In the genomic region with DNA sequence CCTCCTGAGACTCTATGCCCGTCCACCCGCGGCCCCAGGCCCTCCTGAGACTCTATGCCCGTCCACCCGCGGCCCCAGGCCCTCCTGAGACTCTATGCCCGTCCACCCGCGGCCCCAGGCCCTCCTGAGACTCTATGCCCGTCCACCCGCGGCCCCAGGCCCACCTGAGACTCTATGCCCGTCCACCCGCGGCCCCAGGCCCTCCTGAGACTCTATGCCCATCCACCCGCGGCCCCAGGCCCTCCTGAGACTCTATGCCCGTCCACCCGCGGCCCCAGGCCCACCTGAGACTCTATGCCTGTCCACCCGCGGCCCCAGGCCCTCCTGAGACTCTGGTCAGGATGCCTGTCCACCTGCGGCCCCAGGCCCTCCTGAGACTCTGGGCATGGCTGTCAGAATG, we compare ENCODE assay signal across 8 cellular contexts. TPM values are rescaled to one million over a fixed set of nuclear protein-coding genes. Genes with fewer than 3 reads are reported as not detected.
DNase-seq lines count a peak whose midpoint lies in the region; ATAC-seq and TF ChIP-seq lines count a peak whose summit lies in the region.
"Not testable (repeated sequence)": the region's sequence is repeated elsewhere in the genome, so short reads cannot be mapped to it uniquely, and the experiment has no call there.

No MANE protein-coding gene starts in this region.

- not testable (repeated sequence) for H3K4me3 Mint-ChIP-seq in HFFc6; chondrocyte (ENCODE audit: unreplicated experiment)

- not testable (repeated sequence) for H4K8ac ChIP-seq in neuronal stem cell (ENCODE audit: low read depth, low read length)

- peaks cover 11% of the 10 kb centered on the region for H3K36me3 ChIP-seq in BLaER1
- not testable (repeated sequence) for H3K36me3 ChIP-seq in WERI-Rb-1; cardiac muscle cell; neuronal stem cell (replicated peaks in 1 of 2; ENCODE audit: control insufficient read depth in 2 of 2, insufficient read depth in 2 of 2, low read length in 2 of 2); smooth muscle cell (ENCODE audit: low read depth); upper lobe of left lung

- H3K27ac ChIP-seq in BLaER1 (peak overlapping the region; percentile 89), WERI-Rb-1 (peak overlapping the region; percentile 88), cardiac muscle cell (peak overlapping the region; percentile 97), smooth muscle cell (ENCODE audit: low read depth) (peak overlapping the region; percentile 84), upper lobe of left lung (peak overlapping the region in 3 of 4 donors; percentile 15 to 84 (median 79))
- not testable (repeated sequence) for H3K27ac ChIP-seq in neuronal stem cell (replicated peaks; ENCODE audit: low read length)

- H3K4me1 ChIP-seq in BLaER1 (peaks cover 99% of the 10 kb centered on the region), cardiac muscle cell (ENCODE audit: low read depth) (peaks cover 73% of the 10 kb centered on the region), neuronal stem cell (ENCODE audit: control insufficient read depth in 2 of 2, insufficient read depth in 1 of 2, low read depth in 1 of 2, low read length in 2 of 2) (peaks cover 30 to 43% of the 10 kb centered on the region in 2 donors), smooth muscle cell (ENCODE audit: low read depth) (peaks cover 55% of the 10 kb centered on the region), upper lobe of left lung (peaks cover 82 to 95% (median 85%) of the 10 kb centered on the region in 4 donors)

- not testable (repeated sequence) for H2AFZ ChIP-seq in neuronal stem cell (ENCODE audit: low read length); smooth muscle cell (ENCODE audit: low read depth)

- H2BK120ac ChIP-seq in neuronal stem cell (ENCODE audit: low read depth, low read length), result peak overlapping the region; percentile 44

- H3F3A ChIP-seq in smooth muscle cell (ENCODE audit: low read depth), result peaks cover 14% of the 10 kb centered on the region

- peak overlapping the region; percentile 83 for H3K18ac ChIP-seq in neuronal stem cell (ENCODE audit: low read length)

- H4K20me1 ChIP-seq in BLaER1, result peaks cover 100% of the 10 kb centered on the region
- peaks cover 95% of the 10 kb centered on the region for H4K20me1 ChIP-seq in smooth muscle cell (ENCODE audit: low read depth)

- H3K27ac Mint-ChIP-seq in HFFc6, result peak overlapping the region; percentile 98; the same call in 1 of the 2 replicates
- H3K27ac Mint-ChIP-seq in chondrocyte (ENCODE audit: unreplicated experiment), result peak overlapping the region; percentile 32

- WGBS in neuronal stem cell (ENCODE audit: extremely low coverage in 2 of 2, insufficient read length in 2 of 2, insufficient replicate concordance in 1 of 2), 2 donors, result no CpG with 5 or more reads among the region's 23 CpGs
- 94% methylated on average over 6 of the region's 23 CpGs for WGBS in smooth muscle cell (ENCODE audit: low lambda C conversion rate)
- WGBS in upper lobe of left lung, 2 donors, result 90 to 96% methylated on average over 2 to 11 of the region's 23 CpGs

- not testable (repeated sequence) for H3K4ac ChIP-seq in neuronal stem cell (ENCODE audit: low read length)

- not testable (repeated sequence) for H3K36me3 Mint-ChIP-seq in HFFc6 (ENCODE audit: low read depth); chondrocyte (ENCODE audit: low read depth)

- H3K9me3 ChIP-seq in BLaER1; WERI-Rb-1 (ENCODE audit: severe bottlenecking); cardiac muscle cell (ENCODE audit: low read depth); neuronal stem cell (replicated peaks in 1 of 2; ENCODE audit: control insufficient read depth in 2 of 2, insufficient read depth in 1 of 2, low read depth in 1 of 2, low read length in 2 of 2); smooth muscle cell (replicated peaks; ENCODE audit: low read depth); upper lobe of left lung: not testable (repeated sequence)

- H3K9ac ChIP-seq in BLaER1, result peak overlapping the region; percentile 77
- not testable (repeated sequence) for H3K9ac ChIP-seq in neuronal stem cell (ENCODE audit: low read depth, low read length, poor library complexity)
- peak overlapping the region; percentile 25 for H3K9ac ChIP-seq in smooth muscle cell (ENCODE audit: low read depth)

- H2AK5ac ChIP-seq in neuronal stem cell (ENCODE audit: low read depth, low read length), result peak overlapping the region; percentile 97

- TF ChIP-seq EP300 in upper lobe of left lung (IDR thresholded peaks at IDR 0.05), result not testable (repeated sequence)

- H2BK5ac ChIP-seq in neuronal stem cell (ENCODE audit: low read length), result not testable (repeated sequence)

- not testable (repeated sequence) for H3K23ac ChIP-seq in neuronal stem cell (ENCODE audit: low read depth, low read length, poor library complexity)

- H3K4me2 ChIP-seq in BLaER1 (peak overlapping the region; percentile 99), smooth muscle cell (peak overlapping the region; percentile 72)
- H3K4me2 ChIP-seq in neuronal stem cell (ENCODE audit: insufficient read depth, low read length, poor library complexity, severe bottlenecking), result not testable (repeated sequence)

- not testable (repeated sequence) for DNase-seq in HFFc6; WERI-Rb-1; chondrocyte (ENCODE audit: low spot score); cardiac muscle cell (ENCODE audit: low read depth in 1 of 2, low spot score in 1 of 2); neuronal stem cell (ENCODE audit: low spot score); smooth muscle cell (lab: John Stamatoyannopoulos, UW; ENCODE audit: unreplicated experiment)
- DNase-seq in upper lobe of left lung, result peak in 1 of 2 donors; percentile 47

- peaks cover 11% of the 10 kb centered on the region for H3K79me1 ChIP-seq in neuronal stem cell (ENCODE audit: low read depth, low read length)

- peak overlapping the region; percentile 45 for H2BK15ac ChIP-seq in neuronal stem cell (ENCODE audit: low read length)

- H3K27me3 Mint-ChIP-seq in HFFc6 (ENCODE audit: insufficient read depth); chondrocyte (ENCODE audit: low read depth): not testable (repeated sequence)

- peaks cover 54% of the 10 kb centered on the region for H3K4me1 Mint-ChIP-seq in HFFc6 (ENCODE audit: low read depth)
- H3K4me1 Mint-ChIP-seq in chondrocyte (ENCODE audit: low read depth), result peaks cover 86% of the 10 kb centered on the region

- H3K14ac ChIP-seq in neuronal stem cell (ENCODE audit: low read length), result peak overlapping the region; percentile 71

- not testable (repeated sequence) for H3K9me3 Mint-ChIP-seq in HFFc6; chondrocyte (ENCODE audit: low read depth)

- peak overlapping the region; percentile 60 for H3K4me3 ChIP-seq in BLaER1
- not testable (repeated sequence) for H3K4me3 ChIP-seq in WERI-Rb-1 (ENCODE audit: low read depth, low read length); cardiac muscle cell; neuronal stem cell (ENCODE audit: low read length in 2 of 2); smooth muscle cell; upper lobe of left lung

- not testable (repeated sequence) for H3K27me3 ChIP-seq in BLaER1; WERI-Rb-1 (ENCODE audit: insufficient read depth, low read depth, severe bottlenecking); cardiac muscle cell; smooth muscle cell (ENCODE audit: low read depth); upper lobe of left lung
- peaks cover 0 to 13% (median 0%) of the 10 kb centered on the region in 3 experiments for H3K27me3 ChIP-seq in neuronal stem cell (ENCODE audit: control insufficient read depth in 3 of 3, insufficient read depth in 3 of 3, low read depth in 1 of 3, low read length in 3 of 3)

- not testable (repeated sequence) for ATAC-seq in upper lobe of left lung (ENCODE audit: low FRiP score in 2 of 2)

- peak overlapping the region; percentile 46 for H2BK12ac ChIP-seq in neuronal stem cell (ENCODE audit: low read length)

- H4K91ac ChIP-seq in neuronal stem cell (ENCODE audit: low read depth, low read length, poor library complexity), result not testable (repeated sequence)

- TF ChIP-seq CTCF in HFFc6 (IDR thresholded peaks at IDR 0.05); WERI-Rb-1 (IDR thresholded peaks at IDR 0.05; ENCODE audit: low read depth, low read length); chondrocyte (IDR thresholded peaks at IDR 0.05); cardiac muscle cell (IDR thresholded peaks at IDR 0.05; ENCODE audit: low read depth, low read length); smooth muscle cell (IDR thresholded peaks at IDR 0.05; ENCODE audit: borderline replicate concordance, insufficient read depth, poor library complexity, severe bottlenecking); upper lobe of left lung (IDR thresholded peaks at IDR 0.05): not testable (repeated sequence)

- TF ChIP-seq POLR2A in upper lobe of left lung (IDR thresholded peaks at IDR 0.05), result not testable (repeated sequence)

- peaks cover 64% of the 10 kb centered on the region for H3K79me2 ChIP-seq in smooth muscle cell (ENCODE audit: low read depth)

RNA-seq across cellular contexts. Expression of a gene that starts 13.2 kb away (rescaled TPM):
- 100 to 1,000 TPM; 238 to 293 (median 264) TPM for total RNA-seq in HFFc6 (2021; fragmentation: NEBNext Ultra II Directional; extraction: Animal tissue kit (Norgen Biotek cat#: 25700))
- total RNA-seq in chondrocyte (134 to 209 TPM (median 208 TPM) in 3 replicates), cardiac muscle cell (54.5 and 121 TPM in 2 replicates), smooth muscle cell (59.2 and 62.1 TPM in 2 replicates), upper lobe of left lung (100 to 1,000 TPM; 107 to 535 (median 239) TPM)
- polyA plus RNA-seq in cardiac muscle cell (32.7 and 49.2 TPM in 2 replicates), smooth muscle cell (70.9 and 107 TPM in 2 replicates)
- polyA plus RNA-seq in neuronal stem cell (2013, experiment 1 of 2), result 8.0 TPM
- polyA plus RNA-seq in neuronal stem cell (2013, experiment 2 of 2), result 9.2 TPM

RNA-seq across cellular contexts. Expression of a gene that starts 31.8 kb away (rescaled TPM):
- 10 to 100 TPM; 13.3 to 28.2 (median 22.2) TPM for total RNA-seq in HFFc6 (2021; fragmentation: NEBNext Ultra II Directional; extraction: Animal tissue kit (Norgen Biotek cat#: 25700))
- total RNA-seq in chondrocyte (2.9 to 11.7 TPM (median 3.7 TPM) in 3 replicates), cardiac muscle cell (24.5 and 29.6 TPM in 2 replicates), smooth muscle cell (2.1 and 5.3 TPM in 2 replicates), upper lobe of left lung (1 to 10 TPM in 5 of 6 donors, not detected in 1; 2.3 to 4.7 (median 3.5) TPM)
- polyA plus RNA-seq in cardiac muscle cell (15.9 and 17.9 TPM in 2 replicates), smooth muscle cell (9.0 and 13.3 TPM in 2 replicates)
- 40.6 TPM for polyA plus RNA-seq in neuronal stem cell (2013, experiment 1 of 2)
- 40.0 TPM for polyA plus RNA-seq in neuronal stem cell (2013, experiment 2 of 2)

RNA-seq across cellular contexts. Expression of a gene that starts 39.9 kb away (rescaled TPM):
- total RNA-seq in HFFc6 (2021; fragmentation: NEBNext Ultra II Directional; extraction: Animal tissue kit (Norgen Biotek cat#: 25700)), result 100 to 1,000 TPM; 123 to 163 (median 130) TPM
- total RNA-seq in chondrocyte, result 68.8 to 90.2 TPM (median 70.7 TPM) in 3 replicates
- total RNA-seq in cardiac muscle cell, result 123 and 140 TPM in 2 replicates
- polyA plus RNA-seq in cardiac muscle cell, result 169 and 193 TPM in 2 replicates
- 146 TPM for polyA plus RNA-seq in neuronal stem cell (2013, experiment 1 of 2)
- polyA plus RNA-seq in neuronal stem cell (2013, experiment 2 of 2), result 150 TPM
- 72.5 and 143 TPM in 2 replicates for total RNA-seq in smooth muscle cell
- 200 and 216 TPM in 2 replicates for polyA plus RNA-seq in smooth muscle cell
- 100 to 1,000 TPM in 4 of 6 donors, 10 to 100 TPM in 2; 76.5 to 147 (median 124) TPM for total RNA-seq in upper lobe of left lung
